ENCODE assay signal across 9 cellular contexts in the genomic region with DNA sequence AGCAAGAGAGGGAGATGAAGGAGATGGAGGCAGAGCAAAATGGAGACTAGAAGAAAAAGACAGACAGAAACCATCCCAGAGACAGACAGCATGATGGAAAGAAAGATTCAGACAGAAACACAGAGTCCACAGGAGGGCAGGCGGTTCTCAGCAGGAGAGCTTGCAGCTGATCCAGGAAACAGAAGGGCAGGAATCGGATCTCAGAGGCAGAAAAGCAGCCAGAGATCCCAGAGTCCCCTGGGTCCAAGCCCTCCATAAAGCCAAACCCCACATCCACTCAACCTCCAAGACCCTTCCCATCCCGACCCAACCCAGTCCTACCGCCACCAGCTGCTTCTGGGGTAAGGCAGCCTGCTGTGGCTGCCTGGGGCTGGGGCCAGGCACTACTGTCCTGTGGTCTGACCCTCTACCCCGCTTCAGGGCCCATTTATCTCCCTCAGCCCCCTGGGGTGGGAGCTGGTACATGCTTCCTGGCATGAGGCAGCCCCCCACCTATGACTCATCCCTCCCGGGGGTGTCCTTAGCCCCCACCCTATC. TPM values are rescaled to one million over a fixed set of nuclear protein-coding genes. Genes with fewer than 3 reads are reported as not detected.
DNase-seq lines count a peak whose midpoint lies in the region; TF ChIP-seq lines count a peak whose summit lies in the region.
"Had no signal": no experiment of that assay in that cellular context is flagged by ENCODE, and none has a peak within 500 bp of the region (broad histone marks: within the 10 kb centered on the region; RNA-seq: fewer than 3 reads in every experiment).

A gene with protein sequence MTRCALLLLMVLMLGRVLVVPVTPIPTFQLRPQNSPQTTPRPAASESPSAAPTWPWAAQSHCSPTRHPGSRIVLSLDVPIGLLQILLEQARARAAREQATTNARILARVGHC (minus strand): TSS at position 400 of the 537 bp plus-strand sequence. CDS start 657 bp downstream, outside the sequence.

- H2BK5ac ChIP-seq in mesenchymal stem cell (ENCODE audit: low read depth, low read length, poor library complexity, severe bottlenecking) = peak within 1 kb of the TSS; percentile 67

- H3K36me3 ChIP-seq in mesenchymal stem cell (ENCODE audit: control insufficient read depth in 1 of 2, insufficient read depth in 2 of 2, low read depth in 1 of 2, low read length in 2 of 2) = peaks cover 0 to 60% of the 10 kb centered on the region in 2 experiments

- peak within 1 kb of the TSS; percentile 92 for H3K27ac ChIP-seq in mesenchymal stem cell (ENCODE audit: low read length, poor library complexity, severe bottlenecking)

- no peaks in the 10 kb centered on the region for H3K9me3 ChIP-seq in mesenchymal stem cell (ENCODE audit: control insufficient read depth, low read length)

- H2AK5ac ChIP-seq in mesenchymal stem cell (ENCODE audit: low read length, severe bottlenecking) = peak within 1 kb of the TSS; percentile 98

- DNase-seq in AG09309 (ENCODE audit: low read depth) (no peak), LHCN-M2 (ENCODE audit: low read depth) (peak; percentile 67), astrocyte of the spinal cord (ENCODE audit: low read depth, low spot score) (peak; percentile 62), mesenchymal stem cell (peak; percentile 51), nucleus accumbens (lab: John Stamatoyannopoulos, UW) (no peak), germinal center (ENCODE audit: low spot score) (no peak), DMS53 (lab: John Stamatoyannopoulos, UW) (no peak)
- DNase-seq in activated CD4-positive, CD25-positive, alpha-beta regulatory T cell treated with anti-CD3 and anti-CD28 coated beads, Interleukin-2, amount 50 U/mL, for 72 hours = no peak

- peak within 1 kb of the TSS; percentile 66 to 77 for H3K4ac ChIP-seq in mesenchymal stem cell (ENCODE audit: low read depth in 1 of 2, low read length in 2 of 2)

- H3K4me1 ChIP-seq in mesenchymal stem cell (ENCODE audit: control insufficient read depth, insufficient read depth, low read depth, low read length) = peaks cover 87% of the 10 kb centered on the region

- H4K8ac ChIP-seq in mesenchymal stem cell (ENCODE audit: low read length) = peak within 1 kb of the TSS; percentile 86

- in situ Hi-C loops in astrocyte of the spinal cord (cut with HindIII; ENCODE audit: low sequenced_read_pairs) = no loop called here

- no peak within 1 kb of the TSS for H3K4me2 ChIP-seq in mesenchymal stem cell (ENCODE audit: low read length, poor library complexity, severe bottlenecking)

- peak within 1 kb of the TSS; percentile 44 for H2BK15ac ChIP-seq in mesenchymal stem cell (ENCODE audit: low read depth, poor library complexity, severe bottlenecking)

- H3K4me3 ChIP-seq in AG09309 (ENCODE audit: control insufficient read depth, low read depth, low read length) (no peak within 1 kb of the TSS), astrocyte of the spinal cord (ENCODE audit: low read depth, low read length) (no peak within 1 kb of the TSS), mesenchymal stem cell (ENCODE audit: insufficient read depth in 1 of 2, low read depth in 1 of 2, low read length in 2 of 2) (no peak within 1 kb of the TSS)

- WGBS in mesenchymal stem cell = 56% methylated on average over 6 of the region's 6 CpGs

- TF ChIP-seq CTCF in AG09309 (IDR thresholded peaks at IDR 0.05; ENCODE audit: control insufficient read depth, insufficient read depth, low read depth, low read length, missing control alignments) = peak; percentile 39
- TF ChIP-seq CTCF in astrocyte of the spinal cord (IDR thresholded peaks at IDR 0.05; ENCODE audit: low read depth, low read length) = no peak

- H3K14ac ChIP-seq in mesenchymal stem cell (ENCODE audit: low read length in 2 of 2) = peak within 1 kb of the TSS in 1 of 2 experiments; percentile 57

- H3K9ac ChIP-seq in mesenchymal stem cell (ENCODE audit: low read length) = no peak within 1 kb of the TSS

- peak within 1 kb of the TSS in 1 of 2 experiments; percentile 23 for H3K23ac ChIP-seq in mesenchymal stem cell (ENCODE audit: low read length in 2 of 2)

- H2BK120ac ChIP-seq in mesenchymal stem cell (ENCODE audit: low read depth, low read length) = peak within 1 kb of the TSS; percentile 67

- peak within 1 kb of the TSS; percentile 6 for H2AFZ ChIP-seq in mesenchymal stem cell (ENCODE audit: low read depth, low read length)

- peak within 1 kb of the TSS; percentile 94 for H4K91ac ChIP-seq in mesenchymal stem cell (ENCODE audit: low read length)

- H2BK12ac ChIP-seq in mesenchymal stem cell (ENCODE audit: low read length in 2 of 2) = peak within 1 kb of the TSS; percentile 56 to 65

- no peaks in the 10 kb centered on the region for H3K27me3 ChIP-seq in mesenchymal stem cell (ENCODE audit: control insufficient read depth in 1 of 2, insufficient read depth in 1 of 2, low read length in 2 of 2)

- H3K18ac ChIP-seq in mesenchymal stem cell (ENCODE audit: low read depth in 1 of 2, low read length in 2 of 2) = peak within 1 kb of the TSS; percentile 83 to 94

- H3K79me1 ChIP-seq in mesenchymal stem cell (replicated peaks; ENCODE audit: low read length, poor library complexity, severe bottlenecking) = peaks cover 9% of the 10 kb centered on the region

RNA-seq across cellular contexts. Expression of the gene that starts here (rescaled TPM):
- 1.7 and 1.8 TPM in 2 replicates for total RNA-seq in LHCN-M2 (2014; rRNA removed)
- 0.78 TPM for polyA plus RNA-seq in LHCN-M2 (2012)
- 7.6 TPM for polyA plus RNA-seq in mesenchymal stem cell (2013, experiment 1 of 2)
- 7.3 TPM for polyA plus RNA-seq in mesenchymal stem cell (2013, experiment 2 of 2)
- total RNA-seq: subcutaneous adipose tissue had no signal

Comparison
In these comparisons a context has a peak if more than half of its experiments do, and no peak if none do; other contexts are left out.
1. DNase-seq: peak in LHCN-M2 (single experiment), astrocyte of the spinal cord (single experiment) and mesenchymal stem cell (single experiment); none in AG09309 (single experiment), activated CD4-positive, CD25-positive, alpha-beta regulatory T cell treated with anti-CD3 and anti-CD28 coated beads, Interleukin-2, amount 50 U/mL, for 72 hours (single experiment), nucleus accumbens (0 of 56), germinal center (single experiment) and DMS53 (single experiment).